17 cellular contexts compared by ENCODE assay signal in the genomic region with DNA sequence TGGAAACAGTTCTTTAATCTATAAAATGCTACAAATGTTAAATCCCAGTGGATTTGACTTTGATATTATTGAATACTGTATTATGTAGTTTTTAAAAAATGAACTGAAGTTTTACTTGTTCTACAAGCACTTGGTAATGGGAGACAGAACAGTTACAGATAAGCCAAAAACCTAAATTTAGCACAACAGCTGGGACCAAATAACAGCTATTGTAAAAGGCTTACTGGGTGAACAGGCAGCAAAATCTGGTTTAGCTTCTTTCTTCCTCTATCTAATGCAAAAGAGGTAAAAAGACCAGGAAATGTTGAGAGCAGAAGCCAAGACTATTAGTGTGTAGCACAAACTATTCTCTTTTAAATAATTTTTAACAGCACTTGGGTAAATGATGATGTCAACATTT. TPM values are rescaled to one million over a fixed set of nuclear protein-coding genes. Genes with fewer than 3 reads are reported as not detected.
DNase-seq lines count a peak whose midpoint lies in the region; ATAC-seq and TF ChIP-seq lines count a peak whose summit lies in the region.
"Had no signal": no experiment of that assay in that cellular context is flagged by ENCODE, and none has a peak within 500 bp of the region (broad histone marks: within the 10 kb centered on the region; RNA-seq: fewer than 3 reads in every experiment).

No MANE protein-coding gene starts in this region.

- H3K27me3 ChIP-seq in DOHH2 (ENCODE audit: control insufficient read depth, low read length) (no peaks in the 10 kb centered on the region), rectal smooth muscle tissue (ENCODE audit: control insufficient read depth, insufficient read depth, low read length) (no peaks in the 10 kb centered on the region)
- H3K27me3 ChIP-seq: tibial artery had no signal

- ATAC-seq in central memory CD8-positive, alpha-beta T cell (replicated peaks; ENCODE audit: extremely low read depth, poor library complexity, severe bottlenecking) = no peak
- ATAC-seq in HG03280 (IDR thresholded peaks at IDR 0.05; ENCODE audit: unreplicated experiment) = no peak
- ATAC-seq: activated T-helper 17 cell treated with anti-CD3 and anti-CD28 coated beads, Interleukin-2, amount 50 U/mL, for 72 hours; HepG2 had no signal

- H3K27ac ChIP-seq in DOHH2 (ENCODE audit: low read depth, low read length) = peak overlapping the region; percentile 98
- H3K27ac ChIP-seq in rectal smooth muscle tissue (ENCODE audit: low read depth, low read length) = peak overlapping the region; percentile 20

- H3K79me2 ChIP-seq in DOHH2 (ENCODE audit: control insufficient read depth, low read length) = peaks cover 47% of the 10 kb centered on the region

- DNase-seq in LHCN-M2 (ENCODE audit: low read depth) (peak; percentile 28), hippocampal formation (lab: John Stamatoyannopoulos, UW) (no peak), superior temporal gyrus (ENCODE audit: extremely low spot score) (no peak), NCI-H2081 (lab: John Stamatoyannopoulos, UW) (no peak)
- DNase-seq in central memory CD8-positive, alpha-beta T cell (ENCODE audit: low spot score in 2 of 2) = no peak
- DNase-seq: AML-193; central memory CD4-positive, alpha-beta T cell; effector CD4-positive, alpha-beta T cell; NCI-H748 treated with DMSO at 0.1 percent for 48 hours; small intestine; T-helper 1 cell; tibial artery had no signal

- H3K4me1 ChIP-seq in DOHH2 (ENCODE audit: control insufficient read depth, low read length) = peaks cover 78% of the 10 kb centered on the region
- H3K4me1 ChIP-seq in rectal smooth muscle tissue (ENCODE audit: control insufficient read depth, insufficient read depth, low read length) = peaks cover 12% of the 10 kb centered on the region

- no peak overlapping the region for H3K9ac ChIP-seq in rectal smooth muscle tissue (ENCODE audit: low read length)

- H3K36me3 Mint-ChIP-seq in central memory CD8-positive, alpha-beta T cell (ENCODE audit: insufficient read depth) = peaks cover 26% of the 10 kb centered on the region

- peaks cover 45% of the 10 kb centered on the region for H3F3A ChIP-seq in DOHH2 (ENCODE audit: control insufficient read depth, insufficient read depth)

- peak overlapping the region; percentile 97 for H3K4me2 ChIP-seq in DOHH2 (ENCODE audit: low read length)

- no peak for TF ChIP-seq CTCF in DOHH2 (IDR thresholded peaks at IDR 0.05; ENCODE audit: low read depth, low read length, poor library complexity, severe bottlenecking)

- H3K4me3 ChIP-seq in DOHH2 (ENCODE audit: low read length) = peak overlapping the region; percentile 73
- H3K4me3 ChIP-seq in rectal smooth muscle tissue (ENCODE audit: low read length) = no peak overlapping the region

- H3K9me3 Mint-ChIP-seq in central memory CD8-positive, alpha-beta T cell = no peaks in the 10 kb centered on the region
- H3K9me3 Mint-ChIP-seq: activated T-helper 17 cell treated with anti-CD3 and anti-CD28 coated beads, Interleukin-2, amount 50 U/mL, for 72 hours had no signal

- peak overlapping the region; percentile 98 for H3K27ac Mint-ChIP-seq in central memory CD8-positive, alpha-beta T cell (ENCODE audit: low read depth)
- H3K27ac Mint-ChIP-seq: activated T-helper 17 cell treated with anti-CD3 and anti-CD28 coated beads, Interleukin-2, amount 50 U/mL, for 72 hours had no signal

- H3K9me2 ChIP-seq in DOHH2 (replicated peaks; ENCODE audit: control insufficient read depth, low read length) = no peaks in the 10 kb centered on the region

- peaks cover 61% of the 10 kb centered on the region for H3K36me3 ChIP-seq in DOHH2 (ENCODE audit: control insufficient read depth, low read length)
- H3K36me3 ChIP-seq in rectal smooth muscle tissue (ENCODE audit: control insufficient read depth, insufficient read depth, low read length) = no peaks in the 10 kb centered on the region

- no peaks in the 10 kb centered on the region for H4K20me1 ChIP-seq in DOHH2 (ENCODE audit: control insufficient read depth, insufficient read depth, low read depth, low read length)

- no peaks in the 10 kb centered on the region for H3K9me3 ChIP-seq in DOHH2 (ENCODE audit: control insufficient read depth, insufficient read depth, low read length)
- H3K9me3 ChIP-seq: tibial artery had no signal

- peaks cover 42% of the 10 kb centered on the region for H3K4me1 Mint-ChIP-seq in central memory CD8-positive, alpha-beta T cell

- no peak overlapping the region for H3K4me3 Mint-ChIP-seq in central memory CD8-positive, alpha-beta T cell

- no peaks in the 10 kb centered on the region for H3K27me3 Mint-ChIP-seq in central memory CD8-positive, alpha-beta T cell
- H3K27me3 Mint-ChIP-seq: activated T-helper 17 cell treated with anti-CD3 and anti-CD28 coated beads, Interleukin-2, amount 50 U/mL, for 72 hours had no signal

RNA-seq across cellular contexts. Expression of gene ATOSA, which starts 1.6 kb away (rescaled TPM):
- total RNA-seq in LHCN-M2 (2014; rRNA removed) = 8.7 and 11.1 TPM in 2 replicates
- polyA plus RNA-seq in LHCN-M2 (2012) = 6.0 TPM
